Comparison of ENCODE assay signal across 8 cellular contexts in the genomic region with DNA sequence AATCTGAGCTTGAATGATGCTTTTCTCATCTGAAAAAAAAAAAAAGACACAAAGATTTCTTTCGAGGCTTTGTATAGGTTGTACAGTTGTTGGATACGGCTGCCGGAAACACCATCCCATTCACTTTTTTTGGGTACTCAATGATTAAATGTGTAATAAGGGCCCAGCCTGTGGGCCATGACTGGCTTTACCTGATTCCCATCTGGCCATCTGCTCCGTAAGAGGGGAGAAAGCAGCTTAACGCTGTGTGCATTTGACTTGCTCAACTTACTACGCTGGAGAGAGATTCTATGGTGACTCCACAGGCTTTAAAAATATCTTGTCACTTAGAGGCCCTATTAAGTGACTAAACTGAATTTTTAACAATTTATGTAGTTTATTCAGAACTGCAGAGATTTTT. TPM values are rescaled to one million over a fixed set of nuclear protein-coding genes. Genes with fewer than 3 reads are reported as not detected.
DNase-seq lines count a peak whose midpoint lies in the region; ATAC-seq and TF ChIP-seq lines count a peak whose summit lies in the region.

No MANE protein-coding gene starts in this region.

- peaks cover 19% of the 10 kb centered on the region for H3K9me3 Mint-ChIP-seq in nephron

- H3K4me1 Mint-ChIP-seq in nephron = peaks cover 7% of the 10 kb centered on the region

- DNase-seq in BJ (ENCODE audit: low read depth) = peak; percentile 0
- no peak for DNase-seq in LNCaP clone FGC (ENCODE audit: low read depth)
- DNase-seq in iPS-NIHi7 (ENCODE audit: extremely low spot score) = no peak
- DNase-seq in activated effector memory CD4-positive, alpha-beta T cell treated with Interleukin-2 at 50 U/mL for 16 hours = no peak
- no peak for DNase-seq in germinal center (ENCODE audit: low spot score)

- H3K4me3 Mint-ChIP-seq in nephron = peak overlapping the region; percentile 85 to 93 (median 88)

- H3K27me3 Mint-ChIP-seq in nephron (ENCODE audit: low read depth) = peaks cover 3% of the 10 kb centered on the region

- peak overlapping the region; percentile 92 to 98 (median 93) for H3K27ac Mint-ChIP-seq in nephron

- peaks cover 52% of the 10 kb centered on the region for H3K36me3 Mint-ChIP-seq in nephron (ENCODE audit: low read depth)

- TF ChIP-seq CTCF in BJ (IDR thresholded peaks at IDR 0.05; ENCODE audit: insufficient read depth, low read depth, low read length) (no peak), LNCaP clone FGC (IDR thresholded peaks at IDR 0.05; ENCODE audit: control insufficient read depth, extremely low read depth, insufficient read depth) (no peak), nephron (IDR thresholded peaks at IDR 0.05; ENCODE audit: unreplicated experiment in 3 of 3) (no peak)

- H3K27ac ChIP-seq in cingulate gyrus (ENCODE audit: low read depth, low read length) = peak overlapping the region; percentile 89

- POLR2A ChIA-PET in BJ (lab: Charles Lee) = no interaction called here

- no peak for ATAC-seq in GM18861 (IDR thresholded peaks at IDR 0.05; ENCODE audit: unreplicated experiment)

- no peaks in the 10 kb centered on the region for H3K27me3 ChIP-seq in BJ (ENCODE audit: control insufficient read depth, insufficient read depth, low read length)

- peak overlapping the region; percentile 60 for H3K4me3 ChIP-seq in BJ (ENCODE audit: low read depth, low read length)
- peak overlapping the region; percentile 71 for H3K4me3 ChIP-seq in LNCaP clone FGC (ENCODE audit: low read depth, low read length)

- peaks cover 2% of the 10 kb centered on the region for H3K36me3 ChIP-seq in BJ (ENCODE audit: control insufficient read depth, insufficient read depth, low read length)

- CTCF ChIA-PET in BJ (lab: Yijun Ruan, JAX) = no interaction called here

RNA-seq across cellular contexts. Expression of a gene that starts 0.7 kb away (rescaled TPM):
- 16.9 and 17.5 TPM in 2 replicates for polyA plus RNA-seq in BJ (2011; rRNA removed)
- polyA minus RNA-seq in BJ (2011; rRNA and poly(A)+ RNA removed) = 19.2 and 25.7 TPM in 2 replicates

RNA-seq across cellular contexts. Expression of a gene that starts 0.8 kb away (rescaled TPM):
- not detected in 2 replicates for polyA plus RNA-seq in BJ (2011; rRNA removed)
- polyA minus RNA-seq in BJ (2011; rRNA and poly(A)+ RNA removed) = not detected in 2 replicates
